Comparison of ENCODE assay signal across 8 cellular contexts in genomic region chr3:182980204-182981037, GRCh38. TPM values are rescaled to one million over a fixed set of nuclear protein-coding genes. Genes with fewer than 3 reads are reported as not detected.
DNase-seq lines count a peak whose midpoint lies in the region; ATAC-seq and TF ChIP-seq lines count a peak whose summit lies in the region.

DCUN1D1 (minus strand) TSS chr3:182980538; CDS start chr3:182980489, 49 bp downstream.

- peak within 1 kb of the TSS; percentile 86 for H3K4me3 Mint-ChIP-seq in CD8-positive, alpha-beta T cell
- H3K4me3 Mint-ChIP-seq in memory B cell: peak within 1 kb of the TSS; percentile 95

- no peaks in the 10 kb centered on the region for H3K27me3 Mint-ChIP-seq in CD8-positive, alpha-beta T cell (ENCODE audit: low read depth)
- H3K27me3 Mint-ChIP-seq in memory B cell: no peaks in the 10 kb centered on the region

- H3K36me3 Mint-ChIP-seq in CD8-positive, alpha-beta T cell: peaks cover 2% of the 10 kb centered on the region
- H3K36me3 Mint-ChIP-seq in memory B cell: no peaks in the 10 kb centered on the region

- peak within 1 kb of the TSS; percentile 90 for H3K27ac Mint-ChIP-seq in CD8-positive, alpha-beta T cell
- H3K27ac Mint-ChIP-seq in memory B cell: peak within 1 kb of the TSS; percentile 89

- no peaks in the 10 kb centered on the region for H3K36me3 ChIP-seq in CD8-positive, alpha-beta T cell (ENCODE audit: insufficient read depth, low read length)
- H3K36me3 ChIP-seq in effector memory CD4-positive, alpha-beta T cell (ENCODE audit: control insufficient read depth, insufficient read depth, low read length): no peaks in the 10 kb centered on the region

- no peaks in the 10 kb centered on the region for H3K9me3 Mint-ChIP-seq in CD8-positive, alpha-beta T cell
- H3K9me3 Mint-ChIP-seq in memory B cell: no peaks in the 10 kb centered on the region

- peaks cover 39% of the 10 kb centered on the region for H3K4me1 Mint-ChIP-seq in CD8-positive, alpha-beta T cell (ENCODE audit: low read depth)
- peaks cover 22% of the 10 kb centered on the region for H3K4me1 Mint-ChIP-seq in memory B cell

- no peak for TF ChIP-seq CTCF in CD8-positive, alpha-beta T cell (IDR thresholded peaks at IDR 0.05)

- H3K9me3 ChIP-seq in CD8-positive, alpha-beta T cell (ENCODE audit: low read length): no peaks in the 10 kb centered on the region
- no peaks in the 10 kb centered on the region for H3K9me3 ChIP-seq in effector memory CD4-positive, alpha-beta T cell (ENCODE audit: control insufficient read depth, low read length)

- peak; percentile 83 for ATAC-seq in CD8-positive, alpha-beta T cell
- ATAC-seq in GM19452 (IDR thresholded peaks at IDR 0.05; ENCODE audit: unreplicated experiment) (peak; percentile 91), HG03571 (IDR thresholded peaks at IDR 0.05; ENCODE audit: unreplicated experiment) (peak; percentile 90), memory B cell (ENCODE audit: low read depth) (peak; percentile 90)

- H3K27me3 ChIP-seq in CD8-positive, alpha-beta T cell (ENCODE audit: insufficient read depth, low read length): no peaks in the 10 kb centered on the region
- H3K27me3 ChIP-seq in effector memory CD4-positive, alpha-beta T cell (replicated peaks; ENCODE audit: control insufficient read depth, insufficient read depth, low read length, poor library complexity, severe bottlenecking): no peaks in the 10 kb centered on the region

- peak; percentile 71 to 90 (median 85) for DNase-seq in CD8-positive, alpha-beta T cell
- DNase-seq in NK-92 treated with Interleukin-12 subunit alpha and Interleukin-12 subunit beta, amount 100 ng/mL, for 24 hours (lab: John Stamatoyannopoulos, UW): peak; percentile 81
- peak; percentile 81 to 86 (median 83) for DNase-seq in effector memory CD4-positive, alpha-beta T cell
- DNase-seq in memory B cell (ENCODE audit: low spot score in 2 of 2): peak; percentile 88 to 92
- peak; percentile 75 for DNase-seq in stimulated activated CD8-positive, alpha-beta memory T cell treated with anti-CD3 and anti-CD28 coated beads, Interleukin-12 subunit alpha, Interleukin-12 subunit beta, amount 100 ng/mL, for 1 hour (ENCODE audit: low read depth)

- CTCF ChIA-PET in CD8-positive, alpha-beta T cell (lab: Charles Lee): interaction anchor here (2.5 kb wide), 1 partner anchor 10 kb away, joined by 12 read pairs; no protein-coding TSS in a partner anchor
- CTCF ChIA-PET in activated CD8-positive, alpha-beta memory T cell treated with anti-CD3 and anti-CD28 coated beads for 36 hours (lab: Charles Lee): interaction anchor here (1.3 kb wide), 1 partner anchor 15 kb away, joined by 3 read pairs; no protein-coding TSS in a partner anchor

- POLR2A ChIA-PET in CD8-positive, alpha-beta T cell (lab: Charles Lee): interaction anchor here (1.9 kb wide), 1 partner anchor 10 kb away, joined by 4 read pairs; no protein-coding TSS in a partner anchor
- POLR2A ChIA-PET in activated CD8-positive, alpha-beta memory T cell treated with anti-CD3 and anti-CD28 coated beads for 36 hours (lab: Charles Lee): no interaction called here

- intact Hi-C loops in CD8-positive, alpha-beta T cell (cut with DNase I, micrococcal nuclease): loop anchor here (1.0 to 5.0 kb wide), 3 partner anchors 118 to 188 kb away; partner anchors contain the start of genes MCCC1 (in 2 of the 2) and ATP11B (in 1 of the 2)

- peak within 1 kb of the TSS; percentile 63 for H3K27ac ChIP-seq in CD8-positive, alpha-beta T cell (ENCODE audit: low read depth, low read length)
- H3K27ac ChIP-seq in effector memory CD4-positive, alpha-beta T cell (ENCODE audit: insufficient read depth, low read length, poor library complexity, severe bottlenecking): peak within 1 kb of the TSS; percentile 73

- peaks cover 25% of the 10 kb centered on the region for H3K4me1 ChIP-seq in CD8-positive, alpha-beta T cell (ENCODE audit: insufficient read depth, low read length)
- H3K4me1 ChIP-seq in effector memory CD4-positive, alpha-beta T cell (ENCODE audit: control insufficient read depth, insufficient read depth, low read length, poor library complexity, severe bottlenecking): peaks cover 11% of the 10 kb centered on the region

- H3K4me3 ChIP-seq in CD8-positive, alpha-beta T cell (ENCODE audit: low read depth, low read length): peak within 1 kb of the TSS; percentile 78
- peak within 1 kb of the TSS; percentile 73 for H3K4me3 ChIP-seq in effector memory CD4-positive, alpha-beta T cell (ENCODE audit: insufficient read depth, low read depth, low read length, poor library complexity, severe bottlenecking)

RNA-seq across cellular contexts. Expression of gene DCUN1D1, which starts in this region (rescaled TPM):
- total RNA-seq in CD8-positive, alpha-beta T cell: 10 to 100 TPM; 45.3 to 50.4 TPM
- total RNA-seq in activated CD8-positive, alpha-beta memory T cell treated with anti-CD3 and anti-CD28 coated beads for 36 hours: 10 to 100 TPM; 54.4 to 64.3 TPM

Comparison
In these comparisons a context has a peak if more than half of its experiments do, and no peak if none do; other contexts are left out.
1. Peak in every context shown above with its lines: DNase-seq, ATAC-seq, H3K4me3 ChIP-seq and H3K27ac ChIP-seq.